ENCODE assay signal across 13 cellular contexts in the genomic region with DNA sequence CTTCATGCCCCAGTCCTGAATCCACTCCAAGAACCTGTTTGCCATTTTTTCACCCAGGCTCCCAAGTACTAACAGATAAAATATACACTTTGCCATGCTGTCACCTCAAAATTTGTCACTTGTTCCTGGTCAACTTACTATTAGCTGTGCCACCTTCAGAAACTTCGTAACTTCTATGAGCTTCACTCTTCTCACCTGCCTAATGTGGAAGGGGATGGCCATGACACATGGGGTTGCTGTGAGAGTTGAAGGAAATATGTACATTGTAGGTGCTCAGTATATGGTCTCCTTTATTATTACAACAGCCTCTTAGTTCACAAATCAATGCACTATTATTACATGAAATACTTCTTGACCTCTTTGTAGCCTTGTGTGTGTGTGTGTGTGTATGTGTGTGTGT. TPM values are rescaled to one million over a fixed set of nuclear protein-coding genes. Genes with fewer than 3 reads are reported as not detected.
A peak's percentile ranks its signal among the peaks of the same experiment; 100 is the strongest.
DNase-seq lines count a peak whose midpoint lies in the region; ATAC-seq, FAIRE-seq and TF ChIP-seq lines count a peak whose summit lies in the region.
"Had no signal": no experiment of that assay in that cellular context is flagged by ENCODE, and none has a peak within 500 bp of the region (broad histone marks: within the 10 kb centered on the region; RNA-seq: fewer than 3 reads in every experiment).

No MANE protein-coding gene starts in this region.

- TF ChIP-seq EP300 in K562 (IDR thresholded peaks at IDR 0.05; ENCODE audit: low read length): no peak

- H3K27me3 Mint-ChIP-seq in activated CD8-positive, alpha-beta memory T cell treated with anti-CD3 and anti-CD28 coated beads, Interleukin-2, amount 10 ng/mL, durations not matched to agents 7 days and 5 days: no peaks in the 10 kb centered on the region
- H3K27me3 Mint-ChIP-seq in stimulated activated memory B cell treated with anti-CD40 and anti-IgM and Interleukin-4, amounts not matched to agents 10 μg/mL and 1 μg/mL and 100 μg/mL, for 72 hours: no peaks in the 10 kb centered on the region

- peak; percentile 20 for ATAC-seq in activated CD8-positive, alpha-beta memory T cell treated with anti-CD3 and anti-CD28 coated beads, Interleukin-2, amount 10 ng/mL, durations not matched to agents 7 days and 5 days
- ATAC-seq in HG03354 (IDR thresholded peaks at IDR 0.05; ENCODE audit: poor library complexity, severe bottlenecking, unreplicated experiment): peak; percentile 7
- no peak for ATAC-seq in K562
- no peak for ATAC-seq in stimulated activated memory B cell treated with anti-CD40 and anti-IgM and Interleukin-4, amounts not matched to agents 10 μg/mL and 1 μg/mL and 100 μg/mL, for 72 hours

- peaks cover 62% of the 10 kb centered on the region for H3K4me1 Mint-ChIP-seq in activated CD8-positive, alpha-beta memory T cell treated with anti-CD3 and anti-CD28 coated beads, Interleukin-2, amount 10 ng/mL, durations not matched to agents 7 days and 5 days
- H3K4me1 Mint-ChIP-seq in stimulated activated memory B cell treated with anti-CD40 and anti-IgM and Interleukin-4, amounts not matched to agents 10 μg/mL and 1 μg/mL and 100 μg/mL, for 72 hours: peaks cover 43% of the 10 kb centered on the region

- H3F3A ChIP-seq in GM23248 (ENCODE audit: insufficient read depth): peaks cover 8% of the 10 kb centered on the region

- TF ChIP-seq CTCF in K562 (IDR thresholded peaks at IDR 0.05 in 2 of 3, conservative IDR thresholded peaks at IDR 0.05 in 1 of 3; ENCODE audit: insufficient read depth in 2 of 3, low read depth in 1 of 3, low read length in 3 of 3): no peak

- H3K9me3 ChIP-seq in K562 (replicated peaks; ENCODE audit: control insufficient read depth, insufficient read depth, low read depth, low read length): no peaks in the 10 kb centered on the region
- no peaks in the 10 kb centered on the region for H3K9me3 ChIP-seq in GM23248 (ENCODE audit: low read depth)
- H3K9me3 ChIP-seq: tibial nerve had no signal

- POLR2A ChIA-PET in K562 (lab: Yijun Ruan, JAX): interaction anchor here (1.3 to 3.3 kb wide), 3 partner anchors 9 to 30 kb away, joined by 3 to 21 read pairs (median 3); partner anchors contain the start of gene TMSB4X

- TF ChIP-seq RAD21 in K562 (CRISPR knock-in tag; conservative IDR thresholded peaks at IDR 0.05 in 1 of 2, IDR thresholded peaks at IDR 0.05 in 1 of 2): no peak

- H3K9ac ChIP-seq in K562 (ENCODE audit: insufficient read depth in 1 of 2, low read depth in 2 of 2, low read length in 2 of 2): no peak overlapping the region
- H3K9ac ChIP-seq in GM23248: no peak overlapping the region
- H3K9ac ChIP-seq: parathyroid adenoma had no signal

- H4K20me1 ChIP-seq in K562 (replicated peaks; ENCODE audit: control insufficient read depth, insufficient read depth, low read length) (no peaks in the 10 kb centered on the region), GM23248 (ENCODE audit: insufficient read depth) (no peaks in the 10 kb centered on the region)

- H3K4me3 Mint-ChIP-seq in activated CD8-positive, alpha-beta memory T cell treated with anti-CD3 and anti-CD28 coated beads, Interleukin-2, amount 10 ng/mL, durations not matched to agents 7 days and 5 days: peak overlapping the region; percentile 45
- peak overlapping the region; percentile 55 for H3K4me3 Mint-ChIP-seq in stimulated activated memory B cell treated with anti-CD40 and anti-IgM and Interleukin-4, amounts not matched to agents 10 μg/mL and 1 μg/mL and 100 μg/mL, for 72 hours

- H3K27ac ChIP-seq in K562 (ENCODE audit: extremely low read depth, low read depth, low read length): 0 out of 3 replicates have a peak overlapping the region, but pooled peaks have one; percentile 24
- no peak overlapping the region for H3K27ac ChIP-seq in GM23248
- H3K27ac ChIP-seq: parathyroid adenoma had no signal

- H3K4me2 ChIP-seq in K562 (ENCODE audit: insufficient read depth, low read length): no peak overlapping the region
- H3K4me2 ChIP-seq in GM23248 (ENCODE audit: unreplicated experiment): no peak overlapping the region

- H3K79me2 ChIP-seq in K562 (ENCODE audit: control insufficient read depth, insufficient read depth, low read length) (no peaks in the 10 kb centered on the region), GM23248 (ENCODE audit: insufficient read depth) (no peaks in the 10 kb centered on the region)
- H3K79me2 ChIP-seq: parathyroid adenoma had no signal

- CTCF ChIA-PET in activated CD8-positive, alpha-beta memory T cell treated with anti-CD3 and anti-CD28 coated beads, Interleukin-2, amount 10 ng/mL, durations not matched to agents 7 days and 5 days (lab: Charles Lee): interaction anchor here (1.1 to 4.5 kb wide), 5 partner anchors 10 to 106 kb away, joined by 3 to 30 read pairs (median 6); no protein-coding TSS in a partner anchor
- CTCF ChIA-PET in K562 (lab: Yijun Ruan, JAX; ENCODE audit: low intra/inter-chr PET ratio): interaction anchor here (0.5 kb wide), 1 partner anchor 503 kb away, joined by 3 read pairs; no protein-coding TSS in a partner anchor

- no TSS peak for BruUV-seq in K562 (replicated peaks; lab: Mats Ljungman, UMichigan)

- no peak for TF ChIP-seq POLR2A in K562 (conservative IDR thresholded peaks at IDR 0.05)

- peaks cover 14% of the 10 kb centered on the region for H3K36me3 Mint-ChIP-seq in activated CD8-positive, alpha-beta memory T cell treated with anti-CD3 and anti-CD28 coated beads, Interleukin-2, amount 10 ng/mL, durations not matched to agents 7 days and 5 days
- H3K36me3 Mint-ChIP-seq in stimulated activated memory B cell treated with anti-CD40 and anti-IgM and Interleukin-4, amounts not matched to agents 10 μg/mL and 1 μg/mL and 100 μg/mL, for 72 hours: peaks cover 6% of the 10 kb centered on the region

- no peaks in the 10 kb centered on the region for H3K27me3 ChIP-seq in K562 (ENCODE audit: control insufficient read depth in 2 of 2, insufficient read depth in 2 of 2, low read length in 2 of 2)
- no peaks in the 10 kb centered on the region for H3K27me3 ChIP-seq in GM23248 (replicated peaks; ENCODE audit: insufficient read depth)

- H2AFZ ChIP-seq in K562 (ENCODE audit: low read depth, low read length) (peak overlapping the region; percentile 37; the same call in 1 of the 2 replicates), GM23248 (no peak overlapping the region)
- H2AFZ ChIP-seq: parathyroid adenoma had no signal

- no peaks in the 10 kb centered on the region for H3K9me3 Mint-ChIP-seq in activated CD8-positive, alpha-beta memory T cell treated with anti-CD3 and anti-CD28 coated beads, Interleukin-2, amount 10 ng/mL, durations not matched to agents 7 days and 5 days (ENCODE audit: low read depth)
- H3K9me3 Mint-ChIP-seq in stimulated activated memory B cell treated with anti-CD40 and anti-IgM and Interleukin-4, amounts not matched to agents 10 μg/mL and 1 μg/mL and 100 μg/mL, for 72 hours: no peaks in the 10 kb centered on the region

- H3K4me3 ChIP-seq in K562 (no peak overlapping the region), GM23248 (no peak overlapping the region)
- H3K4me3 ChIP-seq: tibial nerve had no signal

- in situ Hi-C loops in K562 (cut with MboI): no loop called here
- in situ Hi-C loops in GM23248 (cut with MboI): no loop called here

- H3K4me1 ChIP-seq in K562 (replicated peaks in 1 of 2; ENCODE audit: control insufficient read depth in 2 of 2, insufficient read depth in 2 of 2, low read length in 2 of 2): peaks cover 0 to 34% of the 10 kb centered on the region in 2 experiments; a peak in 2 of 5 replicates
- H3K4me1 ChIP-seq in GM23248 (ENCODE audit: insufficient read depth): peaks cover 26% of the 10 kb centered on the region
- H3K4me1 ChIP-seq: parathyroid adenoma had no signal

- no peaks in the 10 kb centered on the region for H3K36me3 ChIP-seq in K562 (ENCODE audit: control insufficient read depth, insufficient read depth, low read length)
- H3K36me3 ChIP-seq in GM23248 (ENCODE audit: low read depth): no peaks in the 10 kb centered on the region
- H3K36me3 ChIP-seq: tibial nerve had no signal

- intact Hi-C loops in K562 (cut with micrococcal nuclease): no loop called here

- DNase-seq in activated CD8-positive, alpha-beta memory T cell treated with anti-CD3 and anti-CD28 coated beads, Interleukin-2, amount 10 ng/mL, durations not matched to agents 7 days and 5 days: no peak
- DNase-seq in activated CD8-positive, alpha-beta memory T cell treated with anti-CD3 and anti-CD28 coated beads, Interleukin-2, amount 50 U/mL, for 4 hours: no peak
- DNase-seq in K562 (ENCODE audit: extremely low read depth in 1 of 4, low spot score in 3 of 4): no peak
- DNase-seq in HCEC 1CT: no peak
- no peak for DNase-seq in GM23248
- no peak for DNase-seq in NCI-H446 treated with DMSO at 0.1 percent for 48 hours (lab: John Stamatoyannopoulos, UW)
- DNase-seq: T1000 had no signal

- 73% methylated on average over 1 of the region's 1 CpG for WGBS in K562 (ENCODE audit: insufficient coverage, low coverage, missing lambda C conversion rate)
- WGBS in GM23248 (ENCODE audit: low coverage in 1 of 2, low lambda C conversion rate in 2 of 2, missing lambda C conversion rate in 2 of 2), 2 experiments: 92 to 100% methylated on average over 1 of the region's 1 CpG

- no peaks in the 10 kb centered on the region for H3K9me1 ChIP-seq in K562 (ENCODE audit: control insufficient read depth, insufficient read depth, low read length)

- FAIRE-seq in K562 (lab: Jason Lieb, UNC): no peak
- FAIRE-seq: endometrium had no signal

- no peaks in the 10 kb centered on the region for H3K9me2 ChIP-seq in GM23248 (ENCODE audit: insufficient read depth)

- H3K27ac Mint-ChIP-seq in activated CD8-positive, alpha-beta memory T cell treated with anti-CD3 and anti-CD28 coated beads, Interleukin-2, amount 10 ng/mL, durations not matched to agents 7 days and 5 days: peak overlapping the region; percentile 97
- H3K27ac Mint-ChIP-seq in stimulated activated memory B cell treated with anti-CD40 and anti-IgM and Interleukin-4, amounts not matched to agents 10 μg/mL and 1 μg/mL and 100 μg/mL, for 72 hours: peak overlapping the region; percentile 98

RNA-seq across cellular contexts. Expression of gene TMSB4X, which starts 10.4 kb away (rescaled TPM):
- 1,000 to 10,000 TPM; 6,072 to 7,639 TPM for total RNA-seq in activated CD8-positive, alpha-beta memory T cell treated with anti-CD3 and anti-CD28 coated beads, Interleukin-2, amount 10 ng/mL, durations not matched to agents 7 days and 5 days
- 101 and 112 TPM in 2 replicates for total RNA-seq in K562 (2011; cell fraction: chromatin; rRNA removed; ENCODE audit: low replicate concordance)
- 168 and 187 TPM in 2 replicates for total RNA-seq in K562 (2011; cell fraction: nucleolus; rRNA removed)
- 227 and 306 TPM in 2 replicates for total RNA-seq in K562 (2011; cell fraction: nucleoplasm; rRNA removed)
- total RNA-seq in K562 (2014; rRNA removed) (1,035 and 1,094 TPM in 2 replicates), K562 (2014; rRNA removed; fragmentation: Illumina TruSeq; extraction: Trizol) (1,529 and 1,745 TPM in 2 replicates), K562 (2015; rRNA removed; fragmentation: Illumina TruSeq; extraction: Trizol) (1,145 and 1,178 TPM in 2 replicates), K562 (2021) (1,266 and 1,292 TPM in 2 replicates)
- polyA plus RNA-seq in K562 (2011; rRNA removed) (1,337 and 1,853 TPM in 2 replicates), K562 (2014; fragmentation: Illumina TruSeq; extraction: Trizol) (1,680 and 2,424 TPM in 2 replicates), K562 (2014; fragmentation: Nextera tagmentation; extraction: Ambion mirVana) (1,000 to 10,000 TPM; 1,688 to 2,035 TPM), K562 (2014; rRNA removed) (1,576 and 1,785 TPM in 2 replicates), GM23248 (2016; fragmentation: Nextera tagmentation; extraction: Ambion mirVana) (9,088 and 9,298 TPM in 2 replicates)
- polyA plus RNA-seq in K562 (2011; cell fraction: cytosol; rRNA removed): 358 and 852 TPM in 2 replicates
- polyA plus RNA-seq in K562 (2011; cell fraction: nucleus; rRNA removed): 404 and 705 TPM in 2 replicates
- polyA plus RNA-seq in K562 (2012): 2,539 and 2,674 TPM in 2 replicates
- polyA minus RNA-seq in K562 (2011; rRNA and poly(A)+ RNA removed): 876 and 1,337 TPM in 2 replicates
- 265 and 346 TPM in 2 replicates for polyA minus RNA-seq in K562 (2011; cell fraction: cytosol; rRNA and poly(A)+ RNA removed)
- polyA minus RNA-seq in K562 (2011; cell fraction: nucleus; rRNA and poly(A)+ RNA removed): 112 and 295 TPM in 2 replicates
- total RNA-seq in GM23248 (2014; rRNA removed; shearing (Covaris generic)): 3,286 and 6,098 TPM in 2 replicates

RNA-seq across cellular contexts. Expression of gene FAM9C, which starts 59.1 kb away (rescaled TPM):
- not detected for total RNA-seq in activated CD8-positive, alpha-beta memory T cell treated with anti-CD3 and anti-CD28 coated beads, Interleukin-2, amount 10 ng/mL, durations not matched to agents 7 days and 5 days
- not detected in 2 replicates for total RNA-seq in K562 (2011; cell fraction: chromatin; rRNA removed; ENCODE audit: low replicate concordance)
- total RNA-seq in K562 (2011; cell fraction: nucleolus; rRNA removed): not detected in 2 replicates
- total RNA-seq in K562 (2011; cell fraction: nucleoplasm; rRNA removed): not detected in 2 replicates
- total RNA-seq in K562 (2014; rRNA removed) (not detected in 2 replicates), K562 (2014; rRNA removed; fragmentation: Illumina TruSeq; extraction: Trizol) (not detected in 2 replicates), K562 (2015; rRNA removed; fragmentation: Illumina TruSeq; extraction: Trizol) (not detected in 2 replicates), K562 (2021) (not detected in 2 replicates)
- polyA plus RNA-seq in K562 (2011; rRNA removed) (not detected in 2 replicates), K562 (2014; fragmentation: Illumina TruSeq; extraction: Trizol) (not detected in 2 replicates), K562 (2014; fragmentation: Nextera tagmentation; extraction: Ambion mirVana) (not detected), K562 (2014; rRNA removed) (not detected in 2 replicates), GM23248 (2016; fragmentation: Nextera tagmentation; extraction: Ambion mirVana) (not detected in 2 replicates)
- not detected in 2 replicates for polyA plus RNA-seq in K562 (2011; cell fraction: cytosol; rRNA removed)
- polyA plus RNA-seq in K562 (2011; cell fraction: nucleus; rRNA removed): not detected in 2 replicates
- not detected in 2 replicates for polyA plus RNA-seq in K562 (2012)
- not detected in 2 replicates for polyA minus RNA-seq in K562 (2011; rRNA and poly(A)+ RNA removed)
- not detected in 2 replicates for polyA minus RNA-seq in K562 (2011; cell fraction: cytosol; rRNA and poly(A)+ RNA removed)
- not detected in 2 replicates for polyA minus RNA-seq in K562 (2011; cell fraction: nucleus; rRNA and poly(A)+ RNA removed)
- not detected in 2 replicates for total RNA-seq in GM23248 (2014; rRNA removed; shearing (Covaris generic))
- total RNA-seq: kidney epithelial cell, tibial nerve had no signal

Comparison
In these comparisons a context has a peak if more than half of its experiments do, and no peak if none do; other contexts are left out.
1. ATAC-seq: peak in activated CD8-positive, alpha-beta memory T cell treated with anti-CD3 and anti-CD28 coated beads, Interleukin-2, amount 10 ng/mL, durations not matched to agents 7 days and 5 days (single experiment) and HG03354 (single experiment); none in K562 (single experiment) and stimulated activated memory B cell treated with anti-CD40 and anti-IgM and Interleukin-4, amounts not matched to agents 10 μg/mL and 1 μg/mL and 100 μg/mL, for 72 hours (single experiment).